Comparison of ENCODE assay signal across 17 cellular contexts in genomic region chr2:230881840-230882239, GRCh38. TPM values are rescaled to one million over a fixed set of nuclear protein-coding genes. Genes with fewer than 3 reads are reported as not detected.
A peak's percentile ranks its signal among the peaks of the same experiment; 100 is the strongest.
DNase-seq lines count a peak whose midpoint lies in the region; ATAC-seq, FAIRE-seq and TF ChIP-seq lines count a peak whose summit lies in the region.
"Had no signal": no experiment of that assay in that cellular context is flagged by ENCODE, and none has a peak within 500 bp of the region (broad histone marks: within the 10 kb centered on the region; RNA-seq: fewer than 3 reads in every experiment).

No MANE protein-coding gene starts in this region.

- no peaks in the 10 kb centered on the region; the same call in 1 of the 2 replicates for H3K79me1 ChIP-seq in H1 (ENCODE audit: low read depth, low read length)

- no peak overlapping the region for H2BK15ac ChIP-seq in H1 (ENCODE audit: low read length)

- no peaks in the 10 kb centered on the region for H3K4me1 Mint-ChIP-seq in Caco-2 (ENCODE audit: low read depth, unreplicated experiment)

- no peak overlapping the region for H3K9ac ChIP-seq in H1 (replicated peaks in 1 of 4; ENCODE audit: extremely low read depth in 1 of 4, low read depth in 3 of 4, low read length in 3 of 4)
- H3K9ac ChIP-seq: BLaER1 had no signal

- H3K36me3 Mint-ChIP-seq in Caco-2 (ENCODE audit: insufficient read depth, unreplicated experiment), result peaks cover 12% of the 10 kb centered on the region

- intact Hi-C loops in Caco-2 (cut with micrococcal nuclease; ENCODE audit: unreplicated experiment) (no loop called here), sciatic nerve (cut with DNase I) (no loop called here)

- no peak for ATAC-seq in sciatic nerve

- peaks cover 7 to 11% of the 10 kb centered on the region in 2 experiments for H4K20me1 ChIP-seq in H1 (replicated peaks in 1 of 2; ENCODE audit: control insufficient read depth in 1 of 2, insufficient read depth in 2 of 2, low read length in 2 of 2)

- no peak for TF ChIP-seq EP300 in H1 (IDR thresholded peaks at IDR 0.05; ENCODE audit: borderline replicate concordance in 1 of 2, low read depth in 2 of 2, low read length in 2 of 2)

- CTCF ChIA-PET in Caco-2 (lab: Charles Lee) (no interaction called here), H1 (lab: Charles Lee; ENCODE audit: partially characterized antibody) (interaction anchor here (0.9 to 2.6 kb wide), 4 partner anchors 10 to 33 kb away, joined by 3 to 10 read pairs (median 4); no protein-coding TSS in a partner anchor)

- H3K23me2 ChIP-seq in H1 (ENCODE audit: low read depth, low read length), result no peaks in the 10 kb centered on the region; the same call in 1 of the 2 replicates

- no peak overlapping the region for H2AFZ ChIP-seq in H1 (ENCODE audit: low read length)

- H3K36me3 ChIP-seq in Caco-2 (ENCODE audit: control insufficient read depth, insufficient read depth, low read length) (no peaks in the 10 kb centered on the region), H1 (ENCODE audit: control insufficient read depth in 2 of 4, insufficient read depth in 4 of 4, low read length in 3 of 4) (peaks cover 9 to 30% (median 26%) of the 10 kb centered on the region in 4 experiments)
- H3K36me3 ChIP-seq: MG63 had no signal

- H2AK5ac ChIP-seq in H1 (ENCODE audit: low read depth, low read length), result no peak overlapping the region

- H4K91ac ChIP-seq in H1 (replicated peaks; ENCODE audit: insufficient read length, low read length), result no peak overlapping the region

- no peak overlapping the region for H2BK12ac ChIP-seq in H1 (ENCODE audit: low read depth, low read length)

- H3K27me3 ChIP-seq in Caco-2 (replicated peaks; ENCODE audit: control insufficient read depth, insufficient read depth, low read length), result no peaks in the 10 kb centered on the region
- no peaks in the 10 kb centered on the region for H3K27me3 ChIP-seq in H1 (replicated peaks in 1 of 4; ENCODE audit: control insufficient read depth in 3 of 4, extremely low read depth in 1 of 4, insufficient read depth in 3 of 4, low read length in 3 of 4)
- H3K27me3 ChIP-seq: BLaER1, MG63 had no signal

- no peak overlapping the region for H2BK5ac ChIP-seq in H1 (ENCODE audit: low read depth, low read length)

- no peak overlapping the region for H3K4me3 Mint-ChIP-seq in Caco-2 (ENCODE audit: unreplicated experiment)
- H3K4me3 Mint-ChIP-seq: CD8-positive, alpha-beta memory T cell had no signal

- no peak overlapping the region for H3K18ac ChIP-seq in H1 (ENCODE audit: extremely low read depth, low read length)

- no peak overlapping the region for H4K8ac ChIP-seq in H1 (ENCODE audit: extremely low read depth, insufficient read depth, low read length)

- H3K27ac ChIP-seq in H1 (ENCODE audit: low read depth, low read length), result no peak overlapping the region
- H3K27ac ChIP-seq: BLaER1 had no signal

- TF ChIP-seq CTCF in Caco-2 (IDR thresholded peaks at IDR 0.05; ENCODE audit: insufficient read depth in 1 of 2, low read depth in 1 of 2, low read length in 1 of 2, severe bottlenecking in 1 of 2, unreplicated experiment in 1 of 2) (no peak), H1 (IDR thresholded peaks at IDR 0.05; ENCODE audit: control extremely low read depth in 1 of 3, insufficient read depth in 1 of 3, low read depth in 1 of 3, low read length in 3 of 3) (no peak)

- 86% methylated on average over 7 of the region's 7 CpGs; no CpG with 5 or more reads in 1 of the 2 experiments for WGBS in H1 (ENCODE audit: extremely low coverage in 1 of 2, insufficient coverage in 1 of 2, insufficient read length in 1 of 2, insufficient replicate concordance in 2 of 2, low coverage in 1 of 2, low lambda C conversion rate in 2 of 2, missing lambda C conversion rate in 1 of 2), 2 experiments

- no peak overlapping the region for H3K14ac ChIP-seq in H1 (ENCODE audit: insufficient read length)

- no peak for TF ChIP-seq POLR2A in H1 (IDR thresholded peaks at IDR 0.05; ENCODE audit: control extremely low read depth in 1 of 2, low read depth in 2 of 2, low read length in 2 of 2)

- no peak overlapping the region for H4K5ac ChIP-seq in H1 (ENCODE audit: insufficient read length, low read depth, low read length)

- no peak overlapping the region for H3K56ac ChIP-seq in H1 (replicated peaks; ENCODE audit: insufficient read length, low read depth, low read length)

- no peaks in the 10 kb centered on the region for H3K27me3 Mint-ChIP-seq in Caco-2 (ENCODE audit: insufficient read depth, unreplicated experiment)

- no peaks in the 10 kb centered on the region for H3K79me2 ChIP-seq in H1 (ENCODE audit: control insufficient read depth in 1 of 2, insufficient read depth in 2 of 2, low read length in 2 of 2)

- H2BK120ac ChIP-seq in H1 (replicated peaks; ENCODE audit: low read depth, low read length), result no peak overlapping the region

- peak overlapping the region; percentile 70 for H3K27ac Mint-ChIP-seq in Caco-2 (ENCODE audit: unreplicated experiment)

- DNase-seq in activated effector memory CD4-positive, alpha-beta T cell treated with anti-CD3 and anti-CD28 coated beads, Interleukin-2, amount 50 U/mL, for 16 hours, result peak; percentile 36
- DNase-seq in activated effector memory CD4-positive, alpha-beta T cell treated with Interleukin-2 at 50 U/mL for 16 hours, result no peak
- DNase-seq in Caco-2 (no peak), H1 (ENCODE audit: low read depth in 1 of 2, low spot score in 2 of 2) (no peak), sciatic nerve (ENCODE audit: low spot score) (peak; percentile 37), NCI-H1694 treated with DMSO at 0.1 percent for 48 hours (lab: John Stamatoyannopoulos, UW) (no peak), iPS-NIHi11 (ENCODE audit: low spot score) (no peak), DMS114 treated with DMSO at 0.1 percent for 48 hours (lab: John Stamatoyannopoulos, UW; ENCODE audit: unreplicated experiment) (no peak)
- DNase-seq: CD8-positive, alpha-beta memory T cell; GF-D8; Karpas-422; MG63; NCI-H1092 treated with DMSO at 0.1 percent for 48 hours; NCI-H2107; NCI-H226; NCI-H524 treated with DMSO at 0.1 percent for 48 hours had no signal

- POLR2A ChIA-PET in Caco-2 (lab: Charles Lee), result no interaction called here
- POLR2A ChIA-PET in H1 (lab: Charles Lee; ENCODE audit: partially characterized antibody), result interaction anchor here (0.6 to 3.7 kb wide), 9 partner anchors 9 to 175 kb away, joined by 3 to 15 read pairs (median 4); partner anchors contain the start of genes ITM2C and PSMD1

- H3K23ac ChIP-seq in H1 (ENCODE audit: insufficient read length), result no peak overlapping the region

- H3K4me1 ChIP-seq in Caco-2 (no peaks in the 10 kb centered on the region), H1 (replicated peaks in 1 of 4; ENCODE audit: control insufficient read depth in 3 of 4, insufficient read depth in 4 of 4, low read length in 3 of 4) (peaks cover 5 to 9% (median 7%) of the 10 kb centered on the region in 4 experiments)

- BruUV-seq in Caco-2 (replicated peaks; lab: Mats Ljungman, UMichigan), result no TSS peak

- H3K9me3 ChIP-seq in Caco-2, result no peaks in the 10 kb centered on the region
- H3K9me3 ChIP-seq in H1 (ENCODE audit: insufficient read depth in 2 of 2, low read depth in 1 of 2, low read length in 1 of 2), result no peaks in the 10 kb centered on the region
- H3K9me3 ChIP-seq: BLaER1, MG63 had no signal

- no peaks in the 10 kb centered on the region for H3K9me3 Mint-ChIP-seq in Caco-2 (ENCODE audit: unreplicated experiment)
- H3K9me3 Mint-ChIP-seq: CD8-positive, alpha-beta memory T cell had no signal

- H3K4ac ChIP-seq in H1 (replicated peaks; ENCODE audit: insufficient read length, low read depth, low read length), result no peak overlapping the region

- no peak overlapping the region for H2BK20ac ChIP-seq in H1 (ENCODE audit: low read length)

- H3K4me2 ChIP-seq in H1 (ENCODE audit: insufficient read depth in 1 of 2, low read depth in 2 of 2, low read length in 2 of 2), result no peak overlapping the region
- H3K4me2 ChIP-seq: BLaER1 had no signal

- no peak for FAIRE-seq in H1 (lab: Jason Lieb, UNC)

- TF ChIP-seq RAD21 in H1 (IDR thresholded peaks at IDR 0.05 in 1 of 2, conservative IDR thresholded peaks at IDR 0.05 in 1 of 2; ENCODE audit: low read depth in 2 of 2, low read length in 2 of 2), result no peak

- H3K4me3 ChIP-seq in Caco-2 (ENCODE audit: low read depth, low read length), result no peak overlapping the region
- H3K4me3 ChIP-seq in H1 (ENCODE audit: extremely low read depth in 1 of 4, insufficient read depth in 2 of 4, low read depth in 3 of 4, low read length in 4 of 4), result no peak overlapping the region
- H3K4me3 ChIP-seq: BLaER1, MG63 had no signal

TF ChIP-seq in H1, 55 proteins besides CTCF, POLR2A, EP300 and RAD21 (continues in another document):
- TF ChIP-seq NRF1 (IDR thresholded peaks at IDR 0.05; ENCODE audit: low read depth, low read length) (no peak), RFX5 (IDR thresholded peaks at IDR 0.05; ENCODE audit: borderline replicate concordance, low read depth, low read length) (no peak), SIRT6 (IDR thresholded peaks at IDR 0.05; ENCODE audit: low read length) (no peak), NANOG (IDR thresholded peaks at IDR 0.05; ENCODE audit: insufficient read depth, low read depth, low read length, poor library complexity, severe bottlenecking) (no peak)

RNA-seq across cellular contexts. Expression of gene ITM2C, which starts 17.1 kb away (rescaled TPM):
- total RNA-seq in Caco-2 (2022) (135 and 136 TPM in 2 replicates), sciatic nerve (136 TPM)
- total RNA-seq in H1 (2021; fragmentation: NEBNext Ultra II Directional; extraction: Animal tissue kit (Norgen Biotek cat#: 25700)), result 362 and 367 TPM in 2 replicates
- 742 and 889 TPM in 2 replicates for polyA plus RNA-seq in H1 (2011; rRNA removed)
- polyA plus RNA-seq in H1 (2011; cell fraction: cytosol; rRNA removed), result 714 TPM
- polyA plus RNA-seq in H1 (2011; cell fraction: nucleus; rRNA removed), result 967 TPM
- polyA plus RNA-seq in H1 (2012, experiment 1 of 2), result 466 to 565 TPM (median 504 TPM) in 4 replicates
- polyA plus RNA-seq in H1 (2012, experiment 2 of 2), result 396 TPM
- 442 TPM for polyA plus RNA-seq in H1 (2013, experiment 1 of 2)
- 531 TPM for polyA plus RNA-seq in H1 (2013, experiment 2 of 2)
- 807 and 840 TPM in 2 replicates for polyA minus RNA-seq in H1 (2011; rRNA and poly(A)+ RNA removed)
- 239 TPM for polyA minus RNA-seq in H1 (2011; cell fraction: cytosol; rRNA and poly(A)+ RNA removed)
- polyA minus RNA-seq in H1 (2011; cell fraction: nucleus; rRNA and poly(A)+ RNA removed), result 131 TPM

RNA-seq across cellular contexts. Expression of gene GPR55, which starts 43.2 kb away (rescaled TPM):
- total RNA-seq in Caco-2 (2022) (not detected in 2 replicates), sciatic nerve (0.18 TPM)
- total RNA-seq in H1 (2021; fragmentation: NEBNext Ultra II Directional; extraction: Animal tissue kit (Norgen Biotek cat#: 25700)), result not detected in 2 replicates
- polyA plus RNA-seq in H1 (2011; rRNA removed), result not detected in 2 replicates
- polyA plus RNA-seq in H1 (2011; cell fraction: cytosol; rRNA removed), result not detected
- not detected for polyA plus RNA-seq in H1 (2011; cell fraction: nucleus; rRNA removed)
- not detected in 4 replicates for polyA plus RNA-seq in H1 (2012, experiment 1 of 2)
- polyA plus RNA-seq in H1 (2012, experiment 2 of 2), result not detected
- polyA plus RNA-seq in H1 (2013, experiment 1 of 2), result not detected
- not detected for polyA plus RNA-seq in H1 (2013, experiment 2 of 2)
- polyA minus RNA-seq in H1 (2011; rRNA and poly(A)+ RNA removed), result not detected in 2 replicates
- not detected for polyA minus RNA-seq in H1 (2011; cell fraction: cytosol; rRNA and poly(A)+ RNA removed)
- not detected for polyA minus RNA-seq in H1 (2011; cell fraction: nucleus; rRNA and poly(A)+ RNA removed)

Comparison
In these comparisons a context has a peak if more than half of its experiments do, and no peak if none do; other contexts are left out.
1. DNase-seq: peak in activated effector memory CD4-positive, alpha-beta T cell treated with anti-CD3 and anti-CD28 coated beads, Interleukin-2, amount 50 U/mL, for 16 hours (single experiment) and sciatic nerve (single experiment); none in activated effector memory CD4-positive, alpha-beta T cell treated with Interleukin-2 at 50 U/mL for 16 hours (single experiment), Caco-2 (0 of 2), H1 (0 of 2), NCI-H1694 treated with DMSO at 0.1 percent for 48 hours (single experiment), iPS-NIHi11 (single experiment) and DMS114 treated with DMSO at 0.1 percent for 48 hours (single experiment).